Comparison of ENCODE assay signal across 27 cellular contexts in the genomic region with DNA sequence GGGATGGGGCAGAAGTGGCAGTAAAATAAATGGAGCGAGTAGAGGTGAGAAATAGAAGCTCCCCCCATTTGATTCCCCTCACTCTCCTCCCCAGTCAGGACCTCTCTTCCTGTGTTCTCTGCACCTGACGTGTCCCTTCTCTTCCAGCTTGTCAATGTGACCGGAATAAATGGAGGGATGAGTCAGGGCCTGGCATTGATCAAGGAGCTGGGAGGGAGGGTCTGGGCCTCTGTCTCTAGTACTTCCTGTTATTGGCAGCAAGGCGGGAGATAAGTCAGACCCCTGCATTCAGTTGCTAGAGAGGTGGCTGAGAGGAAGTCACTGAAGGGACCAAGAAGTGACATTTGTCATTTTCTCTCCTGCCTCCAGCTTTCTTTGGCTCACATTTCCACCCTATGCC. TPM values are rescaled to one million over a fixed set of nuclear protein-coding genes. Genes with fewer than 3 reads are reported as not detected.
DNase-seq lines count a peak whose midpoint lies in the region; ATAC-seq and TF ChIP-seq lines count a peak whose summit lies in the region.
"Had no signal": no experiment of that assay in that cellular context is flagged by ENCODE, and none has a peak within 500 bp of the region (broad histone marks: within the 10 kb centered on the region; RNA-seq: fewer than 3 reads in every experiment).

No MANE protein-coding gene starts in this region.

- DNase-seq in Daoy (ENCODE audit: low read depth) (peak; percentile 27), OCI-M2 (lab: John Stamatoyannopoulos, UW; ENCODE audit: unreplicated experiment) (peak; percentile 27), dermis blood vessel endothelial cell (peak; percentile 27), nephron progenitor cell (no peak), T-helper 2 cell (no peak)
- no peak for DNase-seq in activated CD8-positive, alpha-beta memory T cell treated with anti-CD3 and anti-CD28 coated beads, Interleukin-2, amount 50 U/mL, for 4 hours
- DNase-seq: activated CD4-positive, alpha-beta T cell treated with anti-CD3 and anti-CD28 coated beads for 36 hours; activated CD8-positive, alpha-beta T cell treated with anti-CD3 and anti-CD28 coated beads, Interleukin-2, amount 10 ng/mL, durations not matched to agents 7 days and 5 days; amygdala; CD4-positive, alpha-beta T cell; DMS79 treated with DMSO at 0.1 percent for 48 hours; effector CD4-positive, alpha-beta T cell; hypothalamus; immature natural killer cell; Karpas-422; MV-4-11; NCI-H146; Right ventricle myocardium superior; stimulated activated CD4-positive, alpha-beta T cell treated with anti-CD3 and anti-CD28 coated beads, Interleukin-2, amount 100 ng/mL, for 24 hours; stomach; thyroid gland had no signal

- no peak for TF ChIP-seq CTCF in nephron progenitor cell (IDR thresholded peaks at IDR 0.05)

- peaks cover 2% of the 10 kb centered on the region for H3K27me3 Mint-ChIP-seq in nephron progenitor cell (ENCODE audit: low read depth, poor library complexity)
- H3K27me3 Mint-ChIP-seq: activated CD4-positive, alpha-beta T cell treated with anti-CD3 and anti-CD28 coated beads for 36 hours; CD4-positive, alpha-beta T cell; memory B cell had no signal

- H3K4me1 Mint-ChIP-seq in nephron progenitor cell, result peaks cover 21% of the 10 kb centered on the region

- H3K36me3 Mint-ChIP-seq in nephron progenitor cell (ENCODE audit: low read depth), result peaks cover 4% of the 10 kb centered on the region
- H3K36me3 Mint-ChIP-seq: memory B cell had no signal

- peaks cover 64% of the 10 kb centered on the region for H3K9me3 Mint-ChIP-seq in nephron progenitor cell
- H3K9me3 Mint-ChIP-seq: activated naive CD4-positive, alpha-beta T cell treated with anti-CD3 and anti-CD28 coated beads, Interleukin-2, amount 50 U/mL, for 72 hours; activated T-helper 2 cell treated with anti-CD3 and anti-CD28 coated beads, Interferon-gamma antibody, Interleukin-2, Interleukin-4, amounts not matched to agents 10 μg/mL and 5 μg/mL and 100 μg/mL, durations not matched to agents 14 hours and 24 hours and 36 hours; CD4-positive, alpha-beta T cell; memory B cell; neural crest cell had no signal

- ATAC-seq in GM21390 (IDR thresholded peaks at IDR 0.05; ENCODE audit: unreplicated experiment), result no peak
- ATAC-seq in GM21529 (IDR thresholded peaks at IDR 0.05; ENCODE audit: unreplicated experiment), result no peak
- ATAC-seq: activated CD4-positive, alpha-beta T cell treated with anti-CD3 and anti-CD28 coated beads for 36 hours; activated CD8-positive, alpha-beta T cell treated with anti-CD3 and anti-CD28 coated beads, Interleukin-2, amount 10 ng/mL, durations not matched to agents 7 days and 5 days; activated naive CD4-positive, alpha-beta T cell treated with anti-CD3 and anti-CD28 coated beads, Interleukin-2, amount 50 U/mL, for 72 hours had no signal

- peak overlapping the region; percentile 48 for H3K27ac Mint-ChIP-seq in nephron progenitor cell
- H3K27ac Mint-ChIP-seq: activated CD4-positive, alpha-beta T cell treated with anti-CD3 and anti-CD28 coated beads for 36 hours; activated CD8-positive, alpha-beta T cell treated with anti-CD3 and anti-CD28 coated beads, Interleukin-2, amount 10 ng/mL, durations not matched to agents 7 days and 5 days; activated naive CD4-positive, alpha-beta T cell treated with anti-CD3 and anti-CD28 coated beads, Interleukin-2, amount 50 U/mL, for 72 hours; activated T-helper 2 cell treated with anti-CD3 and anti-CD28 coated beads, Interferon-gamma antibody, Interleukin-2, Interleukin-4, amounts not matched to agents 10 μg/mL and 5 μg/mL and 100 μg/mL, durations not matched to agents 14 hours and 24 hours and 36 hours; CD4-positive, alpha-beta T cell; memory B cell had no signal

- H3K4me3 Mint-ChIP-seq in nephron progenitor cell, result no peak overlapping the region
- H3K4me3 Mint-ChIP-seq: activated CD4-positive, alpha-beta T cell treated with anti-CD3 and anti-CD28 coated beads for 36 hours; activated CD8-positive, alpha-beta T cell treated with anti-CD3 and anti-CD28 coated beads, Interleukin-2, amount 10 ng/mL, durations not matched to agents 7 days and 5 days; CD4-positive, alpha-beta T cell; immature natural killer cell; memory B cell; neural crest cell had no signal

RNA-seq across cellular contexts. Expression of a gene that starts 35.1 kb away (rescaled TPM):
- total RNA-seq in Daoy (2014; rRNA removed; shearing (Covaris generic)), result 4.8 and 24.6 TPM in 2 replicates
- total RNA-seq in dermis blood vessel endothelial cell, result 9.2 and 11.8 TPM in 2 replicates

RNA-seq across cellular contexts. Expression of a gene that starts 42.9 kb away (rescaled TPM):
- 18.4 and 20.3 TPM in 2 replicates for total RNA-seq in Daoy (2014; rRNA removed; shearing (Covaris generic))
- 10.4 and 17.7 TPM in 2 replicates for total RNA-seq in dermis blood vessel endothelial cell

Comparison
In these comparisons a context has a peak if more than half of its experiments do, and no peak if none do; other contexts are left out.
1. DNase-seq: peak in Daoy (single experiment), OCI-M2 (single experiment) and dermis blood vessel endothelial cell (single experiment); none in nephron progenitor cell (single experiment), T-helper 2 cell (0 of 5) and activated CD8-positive, alpha-beta memory T cell treated with anti-CD3 and anti-CD28 coated beads, Interleukin-2, amount 50 U/mL, for 4 hours (single experiment).